ENCODE assay signal across 9 cellular contexts in the genomic region with DNA sequence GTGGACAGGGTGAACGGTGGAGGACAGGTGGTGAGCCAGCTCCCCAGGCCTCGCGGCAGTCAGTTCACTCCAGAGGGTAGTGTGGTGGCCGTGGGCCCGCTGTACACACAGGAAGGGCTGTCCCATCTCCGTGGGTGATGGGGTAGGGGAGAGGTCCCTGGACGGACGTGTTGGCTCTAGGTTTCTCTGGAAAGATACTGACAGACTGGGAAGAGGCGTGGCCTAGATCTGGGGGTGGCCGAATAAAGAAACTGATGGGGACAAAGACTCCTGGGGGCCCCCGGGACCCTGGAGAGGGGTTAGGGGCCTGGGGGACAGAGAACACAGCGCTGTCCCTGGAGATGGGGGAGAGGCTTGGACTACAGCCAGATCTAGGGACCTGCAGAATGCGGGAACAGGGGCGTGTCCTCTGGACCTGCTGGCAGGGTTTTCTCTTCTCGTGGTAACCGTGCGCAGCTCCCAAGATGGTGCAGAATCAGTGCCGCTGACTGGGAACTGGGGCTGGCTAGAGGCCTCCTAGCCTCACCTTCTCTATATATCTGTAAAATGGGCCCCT. TPM values are rescaled to one million over a fixed set of nuclear protein-coding genes. Genes with fewer than 3 reads are reported as not detected.
DNase-seq lines count a peak whose midpoint lies in the region; ATAC-seq and TF ChIP-seq lines count a peak whose summit lies in the region.
"Had no signal": no experiment of that assay in that cellular context is flagged by ENCODE, and none has a peak within 500 bp of the region (broad histone marks: within the 10 kb centered on the region; RNA-seq: fewer than 3 reads in every experiment).

No MANE protein-coding gene starts in this region.

- peaks cover 6% of the 10 kb centered on the region for H3K4me1 ChIP-seq in effector memory CD4-positive, alpha-beta T cell (ENCODE audit: control insufficient read depth, insufficient read depth, low read length, poor library complexity, severe bottlenecking)

- peak; percentile 7 for TF ChIP-seq CTCF in neural crest cell (conservative IDR thresholded peaks at IDR 0.05)

- H3K4me1 Mint-ChIP-seq in neural crest cell = peaks cover 8% of the 10 kb centered on the region

- no peaks in the 10 kb centered on the region for H3K9me3 ChIP-seq in effector memory CD4-positive, alpha-beta T cell (ENCODE audit: control insufficient read depth, low read length)

- peak; percentile 20 for ATAC-seq in GM18511 (IDR thresholded peaks at IDR 0.05; ENCODE audit: unreplicated experiment)

- no peaks in the 10 kb centered on the region for H3K27me3 Mint-ChIP-seq in neural crest cell (ENCODE audit: low read depth)

- H3K27ac ChIP-seq in effector memory CD4-positive, alpha-beta T cell (ENCODE audit: insufficient read depth, low read length, poor library complexity, severe bottlenecking) = peak overlapping the region; percentile 52

- peak overlapping the region; percentile 90 for H3K27ac Mint-ChIP-seq in neural crest cell (ENCODE audit: unreplicated experiment)

- no peaks in the 10 kb centered on the region for H3K36me3 Mint-ChIP-seq in neural crest cell (ENCODE audit: low read depth)

- DNase-seq in NCI-H526 treated with DMSO at 0.1 percent for 48 hours (lab: John Stamatoyannopoulos, UW) = peak; percentile 9
- DNase-seq in effector memory CD4-positive, alpha-beta T cell = no peak
- DNase-seq in neural crest cell (ENCODE audit: low read depth, low spot score) = no peak
- no peak for DNase-seq in activated effector memory CD4-positive, alpha-beta T cell treated with anti-CD3 and anti-CD28 coated beads, Interleukin-2, amount 50 U/mL, for 16 hours
- DNase-seq in NCI-H446 (lab: John Stamatoyannopoulos, UW) = no peak
- no peak for DNase-seq in inferior parietal cortex (ENCODE audit: extremely low spot score)
- DNase-seq in NCI-H446 treated with DMSO at 0.1 percent for 48 hours (lab: John Stamatoyannopoulos, UW) = no peak

- H3K4me3 Mint-ChIP-seq in neural crest cell = peak overlapping the region; percentile 88

- H3K9me3 Mint-ChIP-seq in neural crest cell = no peaks in the 10 kb centered on the region

- H3K4me3 ChIP-seq in effector memory CD4-positive, alpha-beta T cell (ENCODE audit: insufficient read depth, low read depth, low read length, poor library complexity, severe bottlenecking) = peak overlapping the region; percentile 83

- no peaks in the 10 kb centered on the region for H3K27me3 ChIP-seq in effector memory CD4-positive, alpha-beta T cell (replicated peaks; ENCODE audit: control insufficient read depth, insufficient read depth, low read length, poor library complexity, severe bottlenecking)

- peaks cover 5% of the 10 kb centered on the region for H3K36me3 ChIP-seq in effector memory CD4-positive, alpha-beta T cell (ENCODE audit: control insufficient read depth, insufficient read depth, low read length)

RNA-seq across cellular contexts. Expression of gene PRAM1, which starts 4.0 kb away (rescaled TPM):
- 0.21 and 0.55 TPM in 2 replicates for total RNA-seq in neural crest cell
- total RNA-seq: SK-MEL-5 had no signal

RNA-seq across cellular contexts. Expression of gene ZNF414, which starts 7.5 kb away (rescaled TPM):
- 31.1 and 31.8 TPM in 2 replicates for total RNA-seq in neural crest cell
